ENCODE assay signal across 2 cellular contexts in genomic region chr17:19409066-19409465, GRCh38.
TF ChIP-seq lines count a peak whose summit lies in the region.

No MANE protein-coding gene starts in this region.

TF ChIP-seq in SK-N-SH, 30 proteins besides CTCF, POLR2A, EP300 and RAD21:
- TF ChIP-seq USF2 (IDR thresholded peaks at IDR 0.05; ENCODE audit: borderline replicate concordance, low read depth, low read length) (no peak), TEAD4 (IDR thresholded peaks at IDR 0.05; ENCODE audit: borderline replicate concordance, insufficient read depth) (no peak), FOXM1 (IDR thresholded peaks at IDR 0.05; ENCODE audit: low read depth) (no peak), EZH2phosphoT487 (IDR thresholded peaks at IDR 0.05; ENCODE audit: borderline replicate concordance, low read depth) (no peak), ELF1 (IDR thresholded peaks at IDR 0.05) (no peak), POLR2AphosphoS5 (IDR thresholded peaks at IDR 0.05; ENCODE audit: low read depth, low read length) (no peak), RCOR1 (IDR thresholded peaks at IDR 0.05; ENCODE audit: low read length) (no peak), JUND (IDR thresholded peaks at IDR 0.05) (no peak), TAF1 (IDR thresholded peaks at IDR 0.05; ENCODE audit: borderline replicate concordance, low read depth, low read length) (no peak), TCF12 (IDR thresholded peaks at IDR 0.05) (no peak), USF1 (IDR thresholded peaks at IDR 0.05; ENCODE audit: borderline replicate concordance, low read depth) (no peak), RFX5 (IDR thresholded peaks at IDR 0.05; ENCODE audit: low read length) (no peak), IRF3 (IDR thresholded peaks at IDR 0.05; ENCODE audit: low read depth, low read length) (no peak), GABPA (IDR thresholded peaks at IDR 0.05; ENCODE audit: low read depth) (no peak), GATA2 (CRISPR knock-in tag; IDR thresholded peaks at IDR 0.05) (no peak), NRF1 (IDR thresholded peaks at IDR 0.05; ENCODE audit: low read depth, low read length) (no peak), REST (IDR thresholded peaks at IDR 0.05; ENCODE audit: low read depth, low read length) (no peak), FOSL2 (IDR thresholded peaks at IDR 0.05; ENCODE audit: borderline replicate concordance, low read depth) (no peak), SMC3 (IDR thresholded peaks at IDR 0.05; ENCODE audit: low read depth, low read length) (no peak)

TF ChIP-seq in SK-N-SH treated with all-trans-retinoic acid at 6 μM for 48 hours, 23 proteins besides CTCF, POLR2A, EP300 and RAD21:
- TF ChIP-seq CREB5 (CRISPR knock-in tag; IDR thresholded peaks at IDR 0.05; ENCODE audit: low read depth), result no peak
- no peak for TF ChIP-seq ZC3H10 (CRISPR knock-in tag; IDR thresholded peaks at IDR 0.05)
- TF ChIP-seq ISL1 (CRISPR knock-in tag; IDR thresholded peaks at IDR 0.05), result no peak
- no peak for TF ChIP-seq CSDC2 (CRISPR knock-in tag; IDR thresholded peaks at IDR 0.05)
